ENCODE assay signal across 21 cellular contexts in genomic region chr9:129421371-129421770, GRCh38.
DNase-seq lines count a peak whose midpoint lies in the region; TF ChIP-seq lines count a peak whose summit lies in the region.
"Had no signal": no experiment of that assay in that cellular context is flagged by ENCODE, and none has a peak within 500 bp of the region (broad histone marks: within the 10 kb centered on the region; RNA-seq: fewer than 3 reads in every experiment).

No MANE protein-coding gene starts in this region.

- TF ChIP-seq CTCF in brain (conservative IDR thresholded peaks at IDR 0.05) (no peak), mesothelial cell of epicardium (IDR thresholded peaks at IDR 0.05; ENCODE audit: unreplicated experiment) (no peak), vagina (IDR thresholded peaks at IDR 0.05) (no peak), GM13976 (IDR thresholded peaks at IDR 0.05; ENCODE audit: borderline replicate concordance, control extremely low read depth, extremely low read depth, insufficient read depth, missing control alignments) (no peak)

- H3K27me3 Mint-ChIP-seq in brain (peaks cover 6% of the 10 kb centered on the region), mesothelial cell of epicardium (ENCODE audit: low read depth) (no peaks in the 10 kb centered on the region)

- H3K9ac ChIP-seq in BLaER1, result no peak overlapping the region

- H3K4me3 Mint-ChIP-seq in brain (peak overlapping the region in 1 of 5 experiments; percentile 63), mesothelial cell of epicardium (no peak overlapping the region)
- H3K4me3 Mint-ChIP-seq: CD4-positive, CD25-positive, alpha-beta regulatory T cell; GM23338 had no signal

- H3K36me3 ChIP-seq in BLaER1, result no peaks in the 10 kb centered on the region
- H3K36me3 ChIP-seq in vagina, result no peaks in the 10 kb centered on the region
- H3K36me3 ChIP-seq: BE2C, SJCRH30 had no signal

- H3K27ac ChIP-seq in BLaER1 (0 out of 2 replicates have a peak overlapping the region, but pooled peaks have one; percentile 13), vagina (no peak overlapping the region)
- H3K27ac ChIP-seq: SJCRH30 had no signal

- in situ Hi-C loops in GM13976 (cut with MboI; ENCODE audit: low sequenced_read_pairs, unreplicated experiment), result no loop called here

- no peaks in the 10 kb centered on the region for H3K9me3 ChIP-seq in BLaER1
- no peaks in the 10 kb centered on the region for H3K9me3 ChIP-seq in vagina
- H3K9me3 ChIP-seq: BE2C had no signal

- H4K20me1 ChIP-seq in BLaER1, result no peaks in the 10 kb centered on the region

- H3K4me3 ChIP-seq in BLaER1 (no peak overlapping the region), vagina (no peak overlapping the region)
- H3K4me3 ChIP-seq: GM23338, SJCRH30 had no signal

- H3K4me2 ChIP-seq in BLaER1, result no peak overlapping the region
- H3K4me2 ChIP-seq: GM23338 had no signal

- H3K36me3 Mint-ChIP-seq in brain, result no peaks in the 10 kb centered on the region
- H3K36me3 Mint-ChIP-seq in mesothelial cell of epicardium, result no peaks in the 10 kb centered on the region
- H3K36me3 Mint-ChIP-seq: CD4-positive, CD25-positive, alpha-beta regulatory T cell had no signal

- peak overlapping the region in 4 of 5 experiments; percentile 20 to 97 (median 81) for H3K27ac Mint-ChIP-seq in brain
- H3K27ac Mint-ChIP-seq in mesothelial cell of epicardium, result peak overlapping the region; percentile 53
- H3K27ac Mint-ChIP-seq: GM23338 had no signal

- intact Hi-C loops in vagina (cut with DNase I) (no loop called here), head of caudate nucleus (cut with DNase I) (no loop called here)

- peaks cover 58% of the 10 kb centered on the region for H3K4me1 Mint-ChIP-seq in brain
- peaks cover 25% of the 10 kb centered on the region for H3K4me1 Mint-ChIP-seq in mesothelial cell of epicardium

- DNase-seq in mesothelial cell of epicardium (ENCODE audit: low spot score in 2 of 2, unreplicated experiment in 2 of 2), result no peak
- DNase-seq in retina, result peak; percentile 46
- no peak for DNase-seq in vagina (ENCODE audit: extremely low spot score in 2 of 2)
- no peak for DNase-seq in Kasumi-1 (lab: John Stamatoyannopoulos, UW)
- DNase-seq in GM13976 (ENCODE audit: low spot score), result no peak
- no peak for DNase-seq in head of caudate nucleus
- DNase-seq: BE2C; CD4-positive, CD25-positive, alpha-beta regulatory T cell; DMS 273 treated with DMSO at 0.1 percent for 48 hours; HCEC 1CT; KG1; NCI-H1105; NCI-H146; NCI-H2029 treated with DMSO at 0.1 percent for 48 hours; NCI-H226; NCI-H524; NCI-H82; SJCRH30 had no signal

- H3K9me3 Mint-ChIP-seq in brain, result peaks cover 0 to 8% (median 3%) of the 10 kb centered on the region in 5 experiments
- H3K9me3 Mint-ChIP-seq in mesothelial cell of epicardium, result no peaks in the 10 kb centered on the region
- H3K9me3 Mint-ChIP-seq: GM23338 had no signal

- H3K4me1 ChIP-seq in BLaER1, result peaks cover 78% of the 10 kb centered on the region
- peaks cover 12% of the 10 kb centered on the region for H3K4me1 ChIP-seq in vagina
- H3K4me1 ChIP-seq: SJCRH30 had no signal

- no peaks in the 10 kb centered on the region for H3K27me3 ChIP-seq in BLaER1
- no peaks in the 10 kb centered on the region for H3K27me3 ChIP-seq in vagina
- H3K27me3 ChIP-seq: BE2C had no signal

- no peak for TF ChIP-seq POLR2A in vagina (IDR thresholded peaks at IDR 0.05)
